17 cellular contexts compared by ENCODE assay signal in the genomic region with DNA sequence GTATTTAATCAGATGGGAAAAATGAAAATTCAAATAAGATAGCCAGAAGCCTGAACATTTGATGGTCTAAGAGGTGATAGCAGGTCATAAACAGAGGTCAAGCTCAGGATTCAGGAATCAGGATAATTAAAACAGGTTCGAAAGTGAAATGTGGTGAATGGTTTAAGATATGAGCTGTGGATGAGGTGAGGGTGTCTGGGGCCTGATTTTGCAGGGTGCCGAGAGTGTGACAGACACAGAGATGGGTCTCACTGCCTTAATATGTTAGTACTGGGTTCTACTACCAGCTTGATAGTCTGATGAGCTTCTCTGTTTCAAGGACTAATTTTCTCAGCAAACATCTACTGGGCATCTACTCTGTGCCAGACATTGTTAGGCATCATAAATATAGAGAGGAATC.
"Had no signal": no experiment of that assay in that cellular context is flagged by ENCODE, and none has a peak within 500 bp of the region (broad histone marks: within the 10 kb centered on the region; RNA-seq: fewer than 3 reads in every experiment).

No MANE protein-coding gene starts in this region.

- H3K79me2 ChIP-seq: hepatocyte had no signal

- H3K27me3 ChIP-seq: body of pancreas, colonic mucosa, hepatocyte, left lung, pancreas, tibial nerve, vagina had no signal

- ATAC-seq: body of pancreas, esophagus mucosa, left lung, pancreas, sciatic nerve, T-cell had no signal

- H3K36me3 ChIP-seq: colonic mucosa, left lung, pancreas, tibial nerve, vagina had no signal

- H3K36me3 Mint-ChIP-seq: activated naive CD4-positive, alpha-beta T cell treated with anti-CD3 and anti-CD28 coated beads, Interleukin-2, amount 50 U/mL, for 24 hours; T-cell had no signal

- H2AFZ ChIP-seq: hepatocyte had no signal

- H3K27ac Mint-ChIP-seq: activated CD4-positive, alpha-beta memory T cell treated with anti-CD3 and anti-CD28 coated beads, Interleukin-2, amount 10 ng/mL, durations not matched to agents 7 days and 5 days; activated naive CD4-positive, alpha-beta T cell treated with anti-CD3 and anti-CD28 coated beads, Interleukin-2, amount 50 U/mL, for 24 hours; T-cell had no signal

- DNase-seq: activated CD4-positive, CD25-positive, alpha-beta regulatory T cell treated with anti-CD3 and anti-CD28 coated beads, Interleukin-2, amount 50 U/mL, for 72 hours; activated CD8-positive, alpha-beta memory T cell treated with anti-CD3 and anti-CD28 coated beads, Interleukin-2, amount 50 U/mL, for 48 hours; body of pancreas; caudate nucleus; colonic mucosa; kidney; left lung; pancreas; T-cell; T1000 had no signal

- H3K9me3 Mint-ChIP-seq: activated CD4-positive, alpha-beta memory T cell treated with anti-CD3 and anti-CD28 coated beads, Interleukin-2, amount 10 ng/mL, durations not matched to agents 7 days and 5 days; activated naive CD4-positive, alpha-beta T cell treated with anti-CD3 and anti-CD28 coated beads, Interleukin-2, amount 50 U/mL, for 24 hours; T-cell had no signal

- H3K4me1 ChIP-seq: body of pancreas, colonic mucosa, left lung, pancreas, vagina had no signal

- H3K4me2 ChIP-seq: hepatocyte had no signal

- H3K4me3 ChIP-seq: body of pancreas, colonic mucosa, hepatocyte, left lung, pancreas, tibial nerve, vagina had no signal

- H3K4me3 Mint-ChIP-seq: activated CD4-positive, alpha-beta memory T cell treated with anti-CD3 and anti-CD28 coated beads, Interleukin-2, amount 10 ng/mL, durations not matched to agents 7 days and 5 days; activated naive CD4-positive, alpha-beta T cell treated with anti-CD3 and anti-CD28 coated beads, Interleukin-2, amount 50 U/mL, for 24 hours; T-cell had no signal

- H3K27ac ChIP-seq: body of pancreas, colonic mucosa, hepatocyte, left lung, pancreas, tibial nerve, vagina had no signal

- H3K9me3 ChIP-seq: body of pancreas, colonic mucosa, left lung, pancreas, tibial nerve, vagina had no signal
